Comparison of ENCODE assay signal across 22 cellular contexts in the genomic region with DNA sequence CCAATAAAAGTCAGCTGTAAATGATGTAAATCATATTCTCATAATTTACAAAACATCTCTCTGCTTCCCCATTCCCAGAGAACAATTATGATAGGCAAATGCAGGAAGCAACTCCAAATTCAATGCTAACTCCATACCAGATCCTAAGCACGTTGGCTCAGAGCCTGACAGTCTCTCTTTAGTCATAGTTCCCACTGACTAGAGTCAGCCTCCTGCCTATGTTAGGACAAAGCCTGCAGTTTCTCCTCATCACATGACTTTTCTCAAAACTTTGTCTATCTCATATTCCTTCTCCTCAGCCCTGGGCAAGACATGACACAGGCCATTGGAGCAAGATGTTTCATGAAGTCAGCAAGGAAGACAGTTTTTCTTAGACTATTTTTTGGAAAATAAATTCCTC.
DNase-seq lines count a peak whose midpoint lies in the region; ATAC-seq and TF ChIP-seq lines count a peak whose summit lies in the region.
"Had no signal": no experiment of that assay in that cellular context is flagged by ENCODE, and none has a peak within 500 bp of the region (broad histone marks: within the 10 kb centered on the region; RNA-seq: fewer than 3 reads in every experiment).

No MANE protein-coding gene starts in this region.

- TF ChIP-seq RAD21 in IMR-90 (IDR thresholded peaks at IDR 0.05; ENCODE audit: low read length) = no peak

- no peak overlapping the region for H3K14ac ChIP-seq in IMR-90 (replicated peaks; ENCODE audit: low read depth, low read length)

- no peak overlapping the region for H3K4ac ChIP-seq in IMR-90 (ENCODE audit: low read depth, low read length)

- H3K9me3 ChIP-seq in IMR-90 (ENCODE audit: control insufficient read depth, insufficient read depth, low read length) (no peaks in the 10 kb centered on the region), body of pancreas (no peaks in the 10 kb centered on the region)
- H3K9me3 ChIP-seq: BLaER1, Caco-2, Peyer's patch, SJCRH30, testis had no signal

- no peak for TF ChIP-seq CTCF in IMR-90 (conservative IDR thresholded peaks at IDR 0.05; ENCODE audit: low read depth, low read length)
- no peak for TF ChIP-seq CTCF in astrocyte of the spinal cord (IDR thresholded peaks at IDR 0.05; ENCODE audit: low read depth, low read length)
- no peak for TF ChIP-seq CTCF in fibroblast of pulmonary artery (IDR thresholded peaks at IDR 0.05; ENCODE audit: low read length, missing control alignments)
- TF ChIP-seq CTCF in body of pancreas (IDR thresholded peaks at IDR 0.05) = no peak

- H3K4me2 ChIP-seq in IMR-90 (ENCODE audit: low read depth, low read length) = no peak overlapping the region
- H3K4me2 ChIP-seq: BLaER1 had no signal

- H2AFZ ChIP-seq in IMR-90 (replicated peaks; ENCODE audit: low read length, poor library complexity) = no peak overlapping the region

- no peak overlapping the region for H2BK120ac ChIP-seq in IMR-90 (ENCODE audit: low read depth, low read length)

- TF ChIP-seq POLR2A in IMR-90 (IDR thresholded peaks at IDR 0.05; ENCODE audit: low read depth, low read length) = no peak
- no peak for TF ChIP-seq POLR2A in body of pancreas (IDR thresholded peaks at IDR 0.05)

- H3K4me3 ChIP-seq in IMR-90 (ENCODE audit: insufficient read depth, low read depth, low read length) (no peak overlapping the region), astrocyte of the spinal cord (ENCODE audit: low read depth, low read length) (no peak overlapping the region), fibroblast of pulmonary artery (replicated peaks; ENCODE audit: low read depth, low read length) (no peak overlapping the region), body of pancreas (no peak overlapping the region)
- H3K4me3 ChIP-seq: BLaER1, Peyer's patch, SJCRH30, testis had no signal

- no peak overlapping the region for H3K23ac ChIP-seq in IMR-90 (ENCODE audit: low read depth, low read length)

- H3K36me3 ChIP-seq in IMR-90 (ENCODE audit: control insufficient read depth, insufficient read depth, low read length) = no peaks in the 10 kb centered on the region
- H3K36me3 ChIP-seq in body of pancreas (replicated peaks in 1 of 2; ENCODE audit: insufficient read depth in 1 of 2, low read depth in 2 of 2) = no peaks in the 10 kb centered on the region
- H3K36me3 ChIP-seq: BLaER1, Peyer's patch, SJCRH30 had no signal

- WGBS in IMR-90 (ENCODE audit: extremely low coverage in 2 of 2, insufficient read length in 1 of 2), 2 experiments = no CpG with 5 or more reads among the region's 1 CpG
- 14 to 36% methylated on average over 1 of the region's 1 CpG for WGBS in body of pancreas, 2 donors

- in situ Hi-C loops in IMR-90 (cut with MboI; ENCODE audit: low sequenced_read_pairs) = no loop called here
- in situ Hi-C loops in astrocyte of the spinal cord (cut with HindIII; ENCODE audit: low sequenced_read_pairs) = no loop called here

- no peak overlapping the region for H2AK9ac ChIP-seq in IMR-90 (replicated peaks; ENCODE audit: low read depth, low read length, poor library complexity)

- DNase-seq in IMR-90 (peak; percentile 53), astrocyte of the spinal cord (ENCODE audit: low read depth, low spot score) (peak; percentile 7), fibroblast of pulmonary artery (ENCODE audit: low read depth) (peak; percentile 61), body of pancreas (no peak), Ammon's horn (ENCODE audit: low spot score) (no peak)
- no peak for DNase-seq in activated naive CD4-positive, alpha-beta T cell treated with Interleukin-2 at 50 U/mL for 16 hours
- DNase-seq: activated CD4-positive, alpha-beta T cell treated with anti-CD3 and anti-CD28 coated beads, Interleukin-2, amount 10 ng/mL, durations not matched to agents 7 days and 5 days; activated naive CD8-positive, alpha-beta T cell treated with anti-CD3 and anti-CD28 coated beads for 36 hours; Caco-2; DND-41; hippocampal formation; NCI-H1105; NCI-H2081 treated with DMSO at 0.1 percent for 48 hours; NCI-H510A; Peyer's patch; posterior cingulate gyrus; SJCRH30; T-helper 1 cell; testis had no signal

- no peaks in the 10 kb centered on the region for H4K20me1 ChIP-seq in IMR-90 (ENCODE audit: insufficient read depth, low read length)
- H4K20me1 ChIP-seq: BLaER1 had no signal

- H2BK5ac ChIP-seq in IMR-90 (ENCODE audit: low read depth, low read length, poor library complexity, severe bottlenecking) = no peak overlapping the region

- BruUV-seq in IMR-90 (replicated peaks; lab: Mats Ljungman, UMichigan) = no TSS peak

- H2AK5ac ChIP-seq in IMR-90 (ENCODE audit: low read depth, low read length) = no peak overlapping the region

- no peaks in the 10 kb centered on the region for H3K4me1 ChIP-seq in IMR-90 (ENCODE audit: control insufficient read depth, insufficient read depth, low read length)
- no peaks in the 10 kb centered on the region for H3K4me1 ChIP-seq in body of pancreas
- H3K4me1 ChIP-seq: BLaER1, Caco-2, Peyer's patch, SJCRH30, testis had no signal

- no peak overlapping the region for H3K9ac ChIP-seq in IMR-90 (ENCODE audit: low read depth, low read length)
- H3K9ac ChIP-seq: BLaER1 had no signal

- no peak overlapping the region for H3K18ac ChIP-seq in IMR-90 (ENCODE audit: low read depth, low read length)

- dilution Hi-C loops in IMR-90 (cut with HindIII; ENCODE audit: low sequenced_read_pairs, unreplicated experiment) = no loop called here

- H4K5ac ChIP-seq in IMR-90 (ENCODE audit: low read depth, low read length) = no peak overlapping the region

- no peak overlapping the region for H3K56ac ChIP-seq in IMR-90 (ENCODE audit: extremely low read depth, insufficient read depth, low read length)

- H2BK15ac ChIP-seq in IMR-90 (ENCODE audit: low read depth, low read length) = no peak overlapping the region

- no peak overlapping the region for H3K27ac ChIP-seq in IMR-90 (ENCODE audit: insufficient read depth, low read length)
- H3K27ac ChIP-seq in body of pancreas = no peak overlapping the region
- H3K27ac ChIP-seq: BLaER1, Peyer's patch, SJCRH30, testis had no signal

- no peaks in the 10 kb centered on the region for H3K79me1 ChIP-seq in IMR-90 (ENCODE audit: low read depth in 1 of 2, low read length in 2 of 2)

- no peak overlapping the region for H4K91ac ChIP-seq in IMR-90 (ENCODE audit: insufficient read depth, low read depth, low read length)

- H3K27me3 ChIP-seq in IMR-90 (ENCODE audit: control insufficient read depth, insufficient read depth, low read length) (peaks cover under 1% of the 10 kb centered on the region; the same call in 1 of the 2 replicates), body of pancreas (no peaks in the 10 kb centered on the region)
- H3K27me3 ChIP-seq: BLaER1, Peyer's patch, SJCRH30, testis had no signal

- CTCF ChIA-PET in IMR-90 (lab: Yijun Ruan, JAX) = no interaction called here

- POLR2A ChIA-PET in IMR-90 (lab: Charles Lee; ENCODE audit: unreplicated experiment) = no interaction called here

- ATAC-seq in IMR-90 (ENCODE audit: low read depth) (peak; percentile 79), GM21390 (IDR thresholded peaks at IDR 0.05; ENCODE audit: unreplicated experiment) (no peak), body of pancreas (no peak)
- ATAC-seq: activated T-helper 17 cell treated with anti-CD3 and anti-CD28 coated beads, Interleukin-2, amount 50 U/mL, for 72 hours had no signal

- H4K8ac ChIP-seq in IMR-90 (ENCODE audit: low read depth in 2 of 2, low read length in 2 of 2) = no peak overlapping the region

- no peak overlapping the region for H2BK20ac ChIP-seq in IMR-90 (ENCODE audit: low read depth, low read length)

- intact Hi-C loops in IMR-90 (cut with micrococcal nuclease) (loop anchor here (10.0 kb wide), 1 partner anchor 463 kb away; no protein-coding TSS in a partner anchor), body of pancreas (cut with DNase I) (no loop called here)

- no peaks in the 10 kb centered on the region for H3K9me1 ChIP-seq in IMR-90 (ENCODE audit: insufficient read depth, low read length)

TF ChIP-seq in IMR-90, 13 proteins besides CTCF, POLR2A, EP300 and RAD21:
- TF ChIP-seq, protein P1, sequence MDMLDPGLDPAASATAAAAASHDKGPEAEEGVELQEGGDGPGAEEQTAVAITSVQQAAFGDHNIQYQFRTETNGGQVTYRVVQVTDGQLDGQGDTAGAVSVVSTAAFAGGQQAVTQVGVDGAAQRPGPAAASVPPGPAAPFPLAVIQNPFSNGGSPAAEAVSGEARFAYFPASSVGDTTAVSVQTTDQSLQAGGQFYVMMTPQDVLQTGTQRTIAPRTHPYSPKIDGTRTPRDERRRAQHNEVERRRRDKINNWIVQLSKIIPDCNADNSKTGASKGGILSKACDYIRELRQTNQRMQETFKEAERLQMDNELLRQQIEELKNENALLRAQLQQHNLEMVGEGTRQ (IDR thresholded peaks at IDR 0.05; ENCODE audit: low read depth, low read length) = 0 out of 2 replicates have a peak, but pooled peaks have one; percentile 3
- no peak for TF ChIP-seq BHLHE40 (IDR thresholded peaks at IDR 0.05; ENCODE audit: low read depth, low read length)
TF ChIP-seq in IMR-90: peak in this region for 1.

Comparison
In these comparisons a context has a peak if more than half of its experiments do, and no peak if none do; other contexts are left out.
1. DNase-seq: peak in IMR-90 (single experiment), astrocyte of the spinal cord (single experiment) and fibroblast of pulmonary artery (single experiment); none in activated naive CD4-positive, alpha-beta T cell treated with Interleukin-2 at 50 U/mL for 16 hours (single experiment), body of pancreas (0 of 4) and Ammon's horn (single experiment).